In genomic region chr11:78417888-78418583, GRCh38 we compare ENCODE assay signal across 8 cellular contexts. TPM values are rescaled to one million over a fixed set of nuclear protein-coding genes. Genes with fewer than 3 reads are reported as not detected.
A peak's percentile ranks its signal among the peaks of the same experiment; 100 is the strongest.
DNase-seq lines count a peak whose midpoint lies in the region; ATAC-seq and TF ChIP-seq lines count a peak whose summit lies in the region.

No MANE protein-coding gene starts in this region.

- peak overlapping the region; percentile 91 for H3K27ac Mint-ChIP-seq in T-helper 2 cell treated with Interferon-gamma antibody and Interleukin-4, amounts not matched to agents 5 μg/mL and 100 μg/mL, for 36 hours

- no peak for DNase-seq in HFF-Myc (ENCODE audit: extremely low read depth, low read depth)
- peak; percentile 92 for DNase-seq in NCI-H1092 treated with DMSO at 0.1 percent for 48 hours (lab: John Stamatoyannopoulos, UW)
- peak; percentile 88 for DNase-seq in T-helper 2 cell treated with Interferon-gamma antibody and Interleukin-4, amounts not matched to agents 5 μg/mL and 100 μg/mL, for 36 hours (ENCODE audit: low spot score)
- DNase-seq in ascending aorta (ENCODE audit: low spot score in 2 of 2): peak; percentile 50 to 92
- DNase-seq in hippocampal formation (lab: John Stamatoyannopoulos, UW): peak; percentile 76 to 89
- DNase-seq in retinal pigment epithelial cell (ENCODE audit: low read depth): no peak

- peaks cover 0 to 19% of the 10 kb centered on the region in 2 donors for H3K4me1 ChIP-seq in ascending aorta

- H3K4me3 ChIP-seq in GM08714 (ENCODE audit: low read length) (peak overlapping the region; percentile 60; the same call in 1 of the 2 replicates), HFF-Myc (replicated peaks; ENCODE audit: low read depth, low read length) (peak overlapping the region; percentile 59), ascending aorta (peak overlapping the region; percentile 82 to 84), retinal pigment epithelial cell (ENCODE audit: low read length) (peak overlapping the region; percentile 61)

- no peaks in the 10 kb centered on the region for H3K9me3 ChIP-seq in ascending aorta

- intact Hi-C loops in ascending aorta (cut with DNase I): loop anchor here (1.0 to 5.0 kb wide), 5 partner anchors 105 to 426 kb away; partner anchors contain the start of genes ALG8 and INTS4

- no peaks in the 10 kb centered on the region for H3K9me3 Mint-ChIP-seq in T-helper 2 cell treated with Interferon-gamma antibody and Interleukin-4, amounts not matched to agents 5 μg/mL and 100 μg/mL, for 36 hours

- H3K36me3 Mint-ChIP-seq in T-helper 2 cell treated with Interferon-gamma antibody and Interleukin-4, amounts not matched to agents 5 μg/mL and 100 μg/mL, for 36 hours (ENCODE audit: low read depth): peaks cover 28% of the 10 kb centered on the region

- peak overlapping the region; percentile 97 to 100 for H3K27ac ChIP-seq in ascending aorta

- H3K36me3 ChIP-seq in ascending aorta: no peaks in the 10 kb centered on the region

- peak overlapping the region; percentile 91 for H3K4me3 Mint-ChIP-seq in T-helper 2 cell treated with Interferon-gamma antibody and Interleukin-4, amounts not matched to agents 5 μg/mL and 100 μg/mL, for 36 hours

- TF ChIP-seq CTCF in HFF-Myc (IDR thresholded peaks at IDR 0.05; ENCODE audit: low read depth, low read length, missing control alignments) (no peak), ascending aorta (IDR thresholded peaks at IDR 0.05) (peak in 1 of 3 experiments; percentile 66), retinal pigment epithelial cell (conservative IDR thresholded peaks at IDR 0.05; ENCODE audit: low read depth, low read length) (no peak)

- H3K27me3 Mint-ChIP-seq in T-helper 2 cell treated with Interferon-gamma antibody and Interleukin-4, amounts not matched to agents 5 μg/mL and 100 μg/mL, for 36 hours (ENCODE audit: low read depth): no peaks in the 10 kb centered on the region

- H3K4me1 Mint-ChIP-seq in T-helper 2 cell treated with Interferon-gamma antibody and Interleukin-4, amounts not matched to agents 5 μg/mL and 100 μg/mL, for 36 hours (ENCODE audit: low read depth): peaks cover 59% of the 10 kb centered on the region

- no peaks in the 10 kb centered on the region for H3K27me3 ChIP-seq in ascending aorta

- no peak for ATAC-seq in GM18873 (IDR thresholded peaks at IDR 0.05; ENCODE audit: low FRiP score, unreplicated experiment)

RNA-seq across cellular contexts. Expression of gene GAB2, which starts 0.4 kb away (rescaled TPM):
- 21.6 TPM for total RNA-seq in ascending aorta

Comparison
In these comparisons a context has a peak if more than half of its experiments do, and no peak if none do; other contexts are left out.
1. DNase-seq: peak in NCI-H1092 treated with DMSO at 0.1 percent for 48 hours (single experiment), T-helper 2 cell treated with Interferon-gamma antibody and Interleukin-4, amounts not matched to agents 5 μg/mL and 100 μg/mL, for 36 hours (single experiment), ascending aorta (2 of 2) and hippocampal formation (2 of 2); none in HFF-Myc (single experiment) and retinal pigment epithelial cell (single experiment).
2. Peak in every context shown above with its lines, with median percentiles within 50 percentile points of each other: H3K4me3 ChIP-seq.